34 cellular contexts compared by ENCODE assay signal in genomic region chr19:38808741-38809140, GRCh38. TPM values are rescaled to one million over a fixed set of nuclear protein-coding genes. Genes with fewer than 3 reads are reported as not detected.
"Had no signal": no experiment of that assay in that cellular context is flagged by ENCODE, and none has a peak within 500 bp of the region (broad histone marks: within the 10 kb centered on the region; RNA-seq: fewer than 3 reads in every experiment).

No MANE protein-coding gene starts in this region.

- DNase-seq: activated CD4-positive, alpha-beta T cell treated with anti-CD3 and anti-CD28 coated beads for 1 hour; activated CD4-positive, alpha-beta T cell treated with anti-CD3 and anti-CD28 coated beads, Interleukin-2, amount 10 ng/mL, durations not matched to agents 24 days and 14 days; activated CD4-positive, alpha-beta T cell treated with anti-CD3 and anti-CD28 coated beads, Interleukin-2, amount 50 U/mL, for 4 hours; activated CD4-positive, CD25-positive, alpha-beta regulatory T cell; activated CD8-positive, alpha-beta T cell treated with anti-CD3 and anti-CD28 coated beads for 36 hours; activated gamma-delta T cell; activated naive CD4-positive, alpha-beta T cell treated with Interleukin-2 at 50 U/mL for 16 hours; activated naive CD8-positive, alpha-beta T cell treated with anti-CD3 and anti-CD28 coated beads, Interleukin-2, amount 10 ng/mL, durations not matched to agents 7 days and 5 days; activated T-cell treated with anti-CD3 and anti-CD28 coated beads, Interleukin-2, amount 50 U/mL, for 1 hour; amygdala; Kasumi-1; KG1; MG63; MV-4-11; NCI-H1092; NCI-H1436 treated with DMSO at 0.1 percent for 48 hours; NCI-H1694 treated with DMSO at 0.1 percent for 48 hours; NCI-H2029; NCI-H345; NCI-H524 treated with DMSO at 0.1 percent for 48 hours; PC-3; Peyer's patch; RPMI8226; SHP77 treated with DMSO at 0.1 percent for 48 hours; T-helper 1 cell; T-helper 2 cell; T-helper 9 cell had no signal

- H3K27me3 ChIP-seq: ascending aorta, cardiac muscle cell, MG63, Peyer's patch had no signal

- H3K27ac ChIP-seq: ascending aorta, VCaP had no signal

- H3K4me1 ChIP-seq: ascending aorta had no signal

- H3K9me3 ChIP-seq: ascending aorta, MG63, Peyer's patch had no signal

- H3K36me3 ChIP-seq: ascending aorta, cardiac muscle cell, MG63 had no signal

- H3K4me3 ChIP-seq: ascending aorta, cardiac muscle cell, MG63 had no signal

RNA-seq across cellular contexts. Expression of gene LGALS4, which starts 4.0 kb away (rescaled TPM):
- total RNA-seq: ascending aorta, NCI-H460, SK-MEL-5 had no signal

RNA-seq across cellular contexts. Expression of gene LGALS7B, which starts 19.7 kb away (rescaled TPM):
- total RNA-seq: activated CD4-positive, alpha-beta T cell treated with anti-CD3 and anti-CD28 coated beads, Interleukin-2, amount 10 ng/mL, durations not matched to agents 24 days and 14 days; activated CD8-positive, alpha-beta memory T cell treated with anti-CD3 and anti-CD28 coated beads for 36 hours; activated CD8-positive, alpha-beta T cell treated with anti-CD3 and anti-CD28 coated beads for 36 hours; activated naive CD8-positive, alpha-beta T cell treated with anti-CD3 and anti-CD28 coated beads, Interleukin-2, amount 10 ng/mL, durations not matched to agents 7 days and 5 days; activated T-helper 2 cell treated with anti-CD3 and anti-CD28 coated beads, Interferon-gamma antibody, Interleukin-2, Interleukin-4, amounts not matched to agents 10 μg/mL and 5 μg/mL and 100 μg/mL, durations not matched to agents 14 hours and 24 hours and 36 hours; ascending aorta; cardiac muscle cell; NCI-H460; PC-3; Peyer's patch; SK-MEL-5 had no signal
- polyA plus RNA-seq: cardiac muscle cell had no signal

RNA-seq across cellular contexts. Expression of gene LGALS7, which starts 35.4 kb away (rescaled TPM):
- total RNA-seq: activated CD4-positive, alpha-beta T cell treated with anti-CD3 and anti-CD28 coated beads, Interleukin-2, amount 10 ng/mL, durations not matched to agents 24 days and 14 days; activated CD8-positive, alpha-beta memory T cell treated with anti-CD3 and anti-CD28 coated beads for 36 hours; activated CD8-positive, alpha-beta T cell treated with anti-CD3 and anti-CD28 coated beads for 36 hours; activated naive CD8-positive, alpha-beta T cell treated with anti-CD3 and anti-CD28 coated beads, Interleukin-2, amount 10 ng/mL, durations not matched to agents 7 days and 5 days; activated T-helper 2 cell treated with anti-CD3 and anti-CD28 coated beads, Interferon-gamma antibody, Interleukin-2, Interleukin-4, amounts not matched to agents 10 μg/mL and 5 μg/mL and 100 μg/mL, durations not matched to agents 14 hours and 24 hours and 36 hours; ascending aorta; cardiac muscle cell; NCI-H460; PC-3; Peyer's patch; SK-MEL-5 had no signal
- polyA plus RNA-seq: cardiac muscle cell had no signal
